In the genomic region with DNA sequence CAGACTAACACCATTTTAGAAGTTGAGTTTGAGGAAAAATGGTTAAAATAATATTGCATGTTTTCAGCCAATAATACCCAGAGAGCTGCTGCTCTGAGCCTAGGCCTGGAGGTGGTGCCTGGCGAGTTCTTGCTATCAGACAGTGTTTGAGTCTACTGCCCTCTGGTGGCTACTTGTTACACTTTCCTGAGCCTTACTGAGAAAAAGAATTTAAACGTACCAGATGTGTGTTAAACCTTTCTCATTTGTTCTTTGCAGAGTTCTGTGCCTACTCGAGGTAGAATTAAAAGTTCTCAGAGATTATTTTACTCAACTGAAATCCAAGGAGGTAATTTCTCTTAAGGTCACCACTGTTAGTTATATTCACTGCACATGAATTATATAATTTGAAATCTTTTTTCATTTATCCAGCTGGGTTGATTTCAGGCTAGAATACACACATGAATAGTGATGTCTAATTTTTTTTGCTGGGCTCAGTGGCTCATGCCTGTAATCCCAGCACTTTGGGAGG, we compare ENCODE assay signal across 1 cellular context.
TF ChIP-seq lines count a peak whose summit lies in the region.

No MANE protein-coding gene starts in this region.

TF ChIP-seq in HCT116, 20 proteins besides CTCF, POLR2A, EP300 and RAD21 (continued from another document):
- no peak for TF ChIP-seq SRF (IDR thresholded peaks at IDR 0.05; ENCODE audit: low read depth)
- no peak for TF ChIP-seq EZH2 (IDR thresholded peaks at IDR 0.05)
- TF ChIP-seq, protein P1, sequence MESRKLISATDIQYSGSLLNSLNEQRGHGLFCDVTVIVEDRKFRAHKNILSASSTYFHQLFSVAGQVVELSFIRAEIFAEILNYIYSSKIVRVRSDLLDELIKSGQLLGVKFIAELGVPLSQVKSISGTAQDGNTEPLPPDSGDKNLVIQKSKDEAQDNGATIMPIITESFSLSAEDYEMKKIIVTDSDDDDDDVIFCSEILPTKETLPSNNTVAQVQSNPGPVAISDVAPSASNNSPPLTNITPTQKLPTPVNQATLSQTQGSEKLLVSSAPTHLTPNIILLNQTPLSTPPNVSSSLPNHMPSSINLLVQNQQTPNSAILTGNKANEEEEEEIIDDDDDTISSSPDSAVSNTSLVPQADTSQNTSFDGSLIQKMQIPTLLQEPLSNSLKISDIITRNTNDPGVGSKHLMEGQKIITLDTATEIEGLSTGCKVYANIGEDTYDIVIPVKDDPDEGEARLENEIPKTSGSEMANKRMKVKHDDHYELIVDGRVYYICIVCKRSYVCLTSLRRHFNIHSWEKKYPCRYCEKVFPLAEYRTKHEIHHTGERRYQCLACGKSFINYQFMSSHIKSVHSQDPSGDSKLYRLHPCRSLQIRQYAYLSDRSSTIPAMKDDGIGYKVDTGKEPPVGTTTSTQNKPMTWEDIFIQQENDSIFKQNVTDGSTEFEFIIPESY (IDR thresholded peaks at IDR 0.05; ENCODE audit: extremely low read depth, insufficient replicate concordance, low read length): no peak
- no peak for TF ChIP-seq FOSL1 (IDR thresholded peaks at IDR 0.05; ENCODE audit: low read depth)
- no peak for TF ChIP-seq POLR2AphosphoS5 (IDR thresholded peaks at IDR 0.05; ENCODE audit: low read depth, low read length)
- TF ChIP-seq EZH2phosphoT487 (IDR thresholded peaks at IDR 0.05; ENCODE audit: borderline replicate concordance): no peak
- TF ChIP-seq EGR1 (IDR thresholded peaks at IDR 0.05; ENCODE audit: low read depth): no peak
- TF ChIP-seq, protein P2, sequence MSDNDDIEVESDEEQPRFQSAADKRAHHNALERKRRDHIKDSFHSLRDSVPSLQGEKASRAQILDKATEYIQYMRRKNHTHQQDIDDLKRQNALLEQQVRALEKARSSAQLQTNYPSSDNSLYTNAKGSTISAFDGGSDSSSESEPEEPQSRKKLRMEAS (IDR thresholded peaks at IDR 0.05): no peak
- TF ChIP-seq ZFX (IDR thresholded peaks at IDR 0.05): no peak
- TF ChIP-seq ELF1 (IDR thresholded peaks at IDR 0.05; ENCODE audit: borderline replicate concordance, low read depth): no peak
- TF ChIP-seq TCF7L2 (IDR thresholded peaks at IDR 0.05; ENCODE audit: borderline replicate concordance, extremely low read depth, insufficient read depth, insufficient read length): no peak
- TF ChIP-seq SP1 (IDR thresholded peaks at IDR 0.05; ENCODE audit: low read depth): no peak
- TF ChIP-seq CEBPB (IDR thresholded peaks at IDR 0.05; ENCODE audit: low read depth): no peak
